4 cellular contexts compared by ENCODE assay signal in the genomic region with DNA sequence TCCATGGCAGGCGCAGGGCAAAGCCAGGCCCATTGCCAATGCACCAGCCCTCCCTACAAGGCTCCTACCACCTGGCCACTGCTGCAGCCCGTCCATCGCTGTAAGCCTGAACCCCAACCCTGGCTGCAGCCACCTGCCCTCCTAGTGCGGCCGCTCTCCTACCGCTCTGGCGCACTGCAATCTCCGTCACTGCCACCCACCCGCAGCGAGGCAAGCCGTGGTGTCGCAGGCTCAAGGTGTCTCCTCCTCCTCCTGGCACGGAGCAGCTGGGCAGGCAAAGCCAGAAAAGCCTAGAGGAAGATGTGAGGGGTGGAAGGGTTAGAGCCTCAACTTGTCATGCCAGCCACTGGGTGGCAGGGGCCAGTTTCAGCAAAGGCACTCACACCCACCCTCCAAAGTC. TPM values are rescaled to one million over a fixed set of nuclear protein-coding genes. Genes with fewer than 3 reads are reported as not detected.
"Had no signal": no experiment of that assay in that cellular context is flagged by ENCODE, and none has a peak within 500 bp of the region (broad histone marks: within the 10 kb centered on the region; RNA-seq: fewer than 3 reads in every experiment).

No MANE protein-coding gene starts in this region.

RNA-seq across cellular contexts. Expression of a gene that starts 50.1 kb away (rescaled TPM):
- total RNA-seq: LHCN-M2, M059J, MCF 10A, NCI-H460 had no signal
